In the genomic region with DNA sequence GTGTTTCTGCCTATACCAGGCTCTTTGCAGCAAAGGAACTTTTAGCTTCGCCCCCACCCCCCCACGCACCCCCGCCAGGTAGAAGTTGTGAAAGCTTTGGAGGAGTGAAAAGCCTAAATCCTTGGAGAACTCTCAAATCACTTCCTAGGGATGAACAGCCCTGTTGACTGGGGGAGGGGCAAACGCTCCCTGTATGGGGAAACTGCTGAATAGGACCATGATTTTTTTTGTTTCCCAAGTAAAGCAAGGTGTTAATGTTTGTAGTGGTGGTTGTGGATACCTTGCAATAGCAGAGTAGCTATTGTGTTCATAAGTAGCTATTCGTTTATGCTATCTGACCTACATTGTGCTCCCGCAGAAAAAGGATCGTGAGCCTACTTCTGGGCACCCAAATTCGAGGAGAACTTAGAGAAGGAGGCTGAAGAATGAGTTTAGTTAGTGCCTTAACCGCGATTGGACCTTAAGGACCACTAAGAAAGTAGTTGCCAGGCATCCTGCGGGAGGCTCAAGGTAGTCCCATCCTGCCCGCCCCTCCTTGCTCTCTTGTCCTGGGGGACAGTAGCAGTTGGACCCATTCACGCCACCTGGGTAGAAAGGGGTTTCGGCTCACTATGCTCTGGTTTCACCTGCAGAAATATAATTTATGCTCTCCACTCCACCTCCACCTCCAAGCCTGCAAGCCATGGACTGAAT, we compare ENCODE assay signal across 8 cellular contexts. TPM values are rescaled to one million over a fixed set of nuclear protein-coding genes. Genes with fewer than 3 reads are reported as not detected.
DNase-seq lines count a peak whose midpoint lies in the region; ATAC-seq and TF ChIP-seq lines count a peak whose summit lies in the region.

No MANE protein-coding gene starts in this region.

- no peaks in the 10 kb centered on the region for H3K27me3 ChIP-seq in prostate gland (replicated peaks; ENCODE audit: insufficient read depth)

- peak overlapping the region; percentile 91 for H3K4me3 Mint-ChIP-seq in glutamatergic neuron (ENCODE audit: unreplicated experiment)

- H3K9me3 Mint-ChIP-seq in glutamatergic neuron (ENCODE audit: unreplicated experiment): peaks cover 6% of the 10 kb centered on the region

- H3K36me3 Mint-ChIP-seq in glutamatergic neuron (ENCODE audit: unreplicated experiment): no peaks in the 10 kb centered on the region

- 31% methylated on average over 14 of the region's 14 CpGs for WGBS in prostate gland

- peak; percentile 52 for DNase-seq in NCI-H748 (lab: John Stamatoyannopoulos, UW; ENCODE audit: unreplicated experiment)
- no peak for DNase-seq in NCI-H748 treated with DMSO at 0.1 percent for 48 hours (lab: John Stamatoyannopoulos, UW)
- DNase-seq in glutamatergic neuron: no peak
- no peak for DNase-seq in prostate gland (ENCODE audit: low spot score)
- no peak for DNase-seq in NCI-H187 (lab: John Stamatoyannopoulos, UW)
- DNase-seq in SK-N-DZ (ENCODE audit: low spot score): no peak

- peaks cover 4% of the 10 kb centered on the region for H3K4me1 ChIP-seq in prostate gland (replicated peaks)

- TF ChIP-seq CTCF in VCaP (conservative IDR thresholded peaks at IDR 0.05): no peak
- no peak for TF ChIP-seq CTCF in glutamatergic neuron (IDR thresholded peaks at IDR 0.05; ENCODE audit: partially characterized antibody, unreplicated experiment)
- no peak for TF ChIP-seq CTCF in prostate gland (IDR thresholded peaks at IDR 0.05)

- H3K27ac ChIP-seq in VCaP: peak overlapping the region; percentile 100
- H3K27ac ChIP-seq in prostate gland: peak overlapping the region; percentile 100

- H3K27me3 Mint-ChIP-seq in glutamatergic neuron (ENCODE audit: unreplicated experiment): peaks cover 9% of the 10 kb centered on the region

- peak overlapping the region; percentile 62 for H3K27ac Mint-ChIP-seq in glutamatergic neuron (ENCODE audit: unreplicated experiment)

- peaks cover 14% of the 10 kb centered on the region for H3K4me1 Mint-ChIP-seq in glutamatergic neuron (ENCODE audit: low read depth, unreplicated experiment)

- no peak for ATAC-seq in HG02870 (IDR thresholded peaks at IDR 0.05; ENCODE audit: unreplicated experiment)

- H3K36me3 ChIP-seq in prostate gland: peaks cover 22 to 29% of the 10 kb centered on the region in 2 donors

- intact Hi-C loops in prostate gland (cut with DNase I): loop anchor here (2.0 to 10.0 kb wide), 4 partner anchors 283 to 531 kb away; partner anchors contain the start of genes BAZ1A, FAM177A1, PPP2R3C and PRORP

- TF ChIP-seq POLR2A in prostate gland (IDR thresholded peaks at IDR 0.05): no peak

- H3K9me3 ChIP-seq in prostate gland: no peaks in the 10 kb centered on the region

- H3K4me3 ChIP-seq in prostate gland: peak overlapping the region; percentile 97 to 99

RNA-seq across cellular contexts. Expression of gene NFKBIA, which starts 0.9 kb away (rescaled TPM):
- total RNA-seq in glutamatergic neuron (ENCODE audit: unreplicated experiment) (20.1 TPM), prostate gland (100 to 1,000 TPM; 294 to 415 TPM)
- polyA plus RNA-seq in SK-N-DZ (2014; cell fraction: cytosol; rRNA removed): 39.1 and 52.8 TPM in 2 replicates
- 109 and 143 TPM in 2 replicates for polyA plus RNA-seq in SK-N-DZ (2014; cell fraction: nucleus; rRNA removed)

Comparison
In these comparisons a context has a peak if more than half of its experiments do, and no peak if none do; other contexts are left out.
1. RNA of gene NFKBIA, which starts 0.9 kb away (total RNA-seq): 294 to 415 TPM in prostate gland; 20.1 TPM in glutamatergic neuron (single experiment); every median in the first group is over 10 times any median in the second.